In the genomic region with DNA sequence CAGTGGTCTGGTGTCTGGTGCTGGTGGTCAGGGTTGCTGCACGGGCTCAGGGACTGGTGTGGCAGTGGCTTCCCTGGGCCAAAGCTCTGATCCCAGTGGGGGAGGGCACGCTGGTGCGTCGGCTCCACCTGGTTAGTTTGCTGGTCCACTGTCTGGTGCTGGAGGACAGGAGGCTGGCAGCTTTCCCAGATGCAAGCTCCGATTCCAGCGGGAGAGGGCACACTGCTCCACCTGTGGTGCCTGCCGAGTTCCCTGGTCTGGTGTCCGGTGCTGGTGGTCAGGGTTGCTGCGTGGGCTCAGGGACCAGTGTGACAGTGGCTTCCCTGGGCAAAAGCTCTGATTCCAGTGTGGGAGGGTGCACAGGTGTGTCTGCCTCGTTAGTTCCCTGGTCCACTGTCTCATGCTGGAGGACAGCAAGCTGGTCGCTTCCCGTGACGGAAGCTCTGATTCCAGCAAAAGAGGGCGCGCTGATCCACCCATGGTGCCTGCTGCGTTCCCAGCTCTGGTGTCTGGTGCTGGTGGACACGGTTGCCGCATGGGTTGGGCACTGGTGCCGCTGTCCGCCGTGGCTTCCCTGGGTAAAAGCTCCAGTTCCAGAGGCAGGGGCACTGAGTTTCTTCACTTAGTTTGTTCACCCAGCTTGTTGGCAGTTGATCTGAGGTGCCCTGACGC, we compare ENCODE assay signal across 14 cellular contexts. TPM values are rescaled to one million over a fixed set of nuclear protein-coding genes. Genes with fewer than 3 reads are reported as not detected.
A peak's percentile ranks its signal among the peaks of the same experiment; 100 is the strongest.
DNase-seq lines count a peak whose midpoint lies in the region; ATAC-seq and TF ChIP-seq lines count a peak whose summit lies in the region.
"Had no signal": no experiment of that assay in that cellular context is flagged by ENCODE, and none has a peak within 500 bp of the region (broad histone marks: within the 10 kb centered on the region; RNA-seq: fewer than 3 reads in every experiment).

No MANE protein-coding gene starts in this region.

- H3K36me3 Mint-ChIP-seq in endothelial cell (ENCODE audit: low read depth, unreplicated experiment), result no peaks in the 10 kb centered on the region

- intact Hi-C loops in posterior cingulate gyrus (cut with DNase I), result no loop called here

- no peaks in the 10 kb centered on the region for H3K9me3 Mint-ChIP-seq in endothelial cell (ENCODE audit: unreplicated experiment)
- H3K9me3 Mint-ChIP-seq: naive thymus-derived CD8-positive, alpha-beta T cell; stimulated activated naive CD8-positive, alpha-beta T cell treated with anti-CD3 and anti-CD28 coated beads, Interleukin-15, Interleukin-2, amounts not matched to agents 100 ng/mL and 50 ng/mL, for 24 hours had no signal

- no peak overlapping the region for H3K4me3 Mint-ChIP-seq in endothelial cell (ENCODE audit: unreplicated experiment)
- H3K4me3 Mint-ChIP-seq: CD14-positive monocyte; naive thymus-derived CD8-positive, alpha-beta T cell had no signal

- ATAC-seq in HG02623 (IDR thresholded peaks at IDR 0.05; ENCODE audit: unreplicated experiment) (no peak), HG03571 (IDR thresholded peaks at IDR 0.05; ENCODE audit: unreplicated experiment) (no peak)
- ATAC-seq: naive thymus-derived CD8-positive, alpha-beta T cell; sciatic nerve had no signal

- TF ChIP-seq CTCF in LNCaP clone FGC (IDR thresholded peaks at IDR 0.05; ENCODE audit: control insufficient read depth, extremely low read depth, insufficient read depth), result no peak
- TF ChIP-seq CTCF in endothelial cell (IDR thresholded peaks at IDR 0.05; ENCODE audit: unreplicated experiment), result no peak

- no peak overlapping the region for H3K4me3 ChIP-seq in LNCaP clone FGC (ENCODE audit: low read depth, low read length)
- H3K4me3 ChIP-seq: GM23248 had no signal

- H3K4me1 Mint-ChIP-seq in endothelial cell (ENCODE audit: unreplicated experiment), result peaks cover 6% of the 10 kb centered on the region

- DNase-seq in LNCaP clone FGC (ENCODE audit: low read depth), result peak; percentile 23
- peak; percentile 3 for DNase-seq in NCI-H226
- peak; percentile 4 for DNase-seq in dermis blood vessel endothelial cell
- peak in 7 of 10 donors; percentile 13 to 88 (median 37) for DNase-seq in posterior cingulate gyrus
- DNase-seq in endothelial cell (ENCODE audit: low spot score), result no peak
- DNase-seq: GM23248; naive thymus-derived CD8-positive, alpha-beta T cell; NCI-H2081 treated with DMSO at 0.1 percent for 48 hours; OCI-M1 had no signal

- no peak overlapping the region for H3K27ac Mint-ChIP-seq in endothelial cell (ENCODE audit: unreplicated experiment)
- H3K27ac Mint-ChIP-seq: stimulated activated naive CD8-positive, alpha-beta T cell treated with anti-CD3 and anti-CD28 coated beads, Interleukin-15, Interleukin-2, amounts not matched to agents 100 ng/mL and 50 ng/mL, for 24 hours had no signal

- peaks cover 2% of the 10 kb centered on the region for H3K27me3 Mint-ChIP-seq in endothelial cell (ENCODE audit: unreplicated experiment)
- H3K27me3 Mint-ChIP-seq: naive thymus-derived CD8-positive, alpha-beta T cell; stimulated activated naive CD8-positive, alpha-beta T cell treated with anti-CD3 and anti-CD28 coated beads, Interleukin-15, Interleukin-2, amounts not matched to agents 100 ng/mL and 50 ng/mL, for 24 hours had no signal

RNA-seq across cellular contexts. Expression of gene VMA21, which starts 5.8 kb away (rescaled TPM):
- total RNA-seq in dermis blood vessel endothelial cell, result 60.6 and 60.9 TPM in 2 replicates
- 28.4 TPM for total RNA-seq in endothelial cell (ENCODE audit: unreplicated experiment)
